In the genomic region with DNA sequence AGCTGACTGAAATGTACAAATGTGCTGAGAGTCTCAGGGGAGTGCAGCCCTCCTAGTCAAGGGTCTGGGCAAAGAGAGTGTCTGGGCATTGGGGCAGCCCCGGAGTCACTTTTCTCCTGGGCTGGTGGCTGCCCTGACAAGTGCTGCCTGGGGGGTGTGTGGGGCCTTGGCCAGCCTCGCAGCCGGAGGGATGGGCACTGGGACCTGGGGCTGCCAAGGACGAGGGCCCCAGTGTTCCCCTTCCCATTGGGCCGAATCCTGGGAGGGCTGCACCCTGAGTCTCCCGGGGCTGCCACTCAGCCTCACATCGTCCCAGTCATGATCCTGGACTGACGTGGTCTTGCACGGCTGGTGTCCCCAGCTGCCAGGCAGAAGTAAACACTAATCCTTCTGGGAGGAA, we compare ENCODE assay signal across 15 cellular contexts.
"Had no signal": no experiment of that assay in that cellular context is flagged by ENCODE, and none has a peak within 500 bp of the region (broad histone marks: within the 10 kb centered on the region; RNA-seq: fewer than 3 reads in every experiment).

No MANE protein-coding gene starts in this region.

- DNase-seq: activated CD4-positive, alpha-beta T cell treated with anti-CD3 and anti-CD28 coated beads, Interleukin-2, amount 10 ng/mL, durations not matched to agents 24 days and 14 days; activated CD4-positive, CD25-positive, alpha-beta regulatory T cell; activated CD8-positive, alpha-beta memory T cell treated with anti-CD3 and anti-CD28 coated beads, Interleukin-2, amount 50 U/mL, for 4 hours; activated effector memory CD4-positive, alpha-beta T cell treated with Interleukin-2 at 50 U/mL for 16 hours; activated naive CD4-positive, alpha-beta T cell treated with anti-CD3 and anti-CD28 coated beads, Interleukin-2, amount 10 ng/mL, durations not matched to agents 7 days and 5 days; activated T-cell treated with anti-CD3 and anti-CD28 coated beads, Interleukin-2, amount 50 U/mL, for 4 hours; cerebellar nuclear complex; cortex of kidney; esophagus squamous epithelium; hippocampal formation; islet precursor cell; SK-N-SH; spleen; stimulated activated naive CD8-positive, alpha-beta T cell treated with anti-CD3 and anti-CD28 coated beads, Interleukin-15, Interleukin-2, amounts not matched to agents 100 U/mL and 50 U/mL, for 24 hours had no signal

- H3K27me3 Mint-ChIP-seq: activated CD4-positive, alpha-beta T cell treated with anti-CD3 and anti-CD28 coated beads, Interleukin-2, amount 10 ng/mL, durations not matched to agents 24 days and 14 days; activated naive CD4-positive, alpha-beta T cell treated with anti-CD3 and anti-CD28 coated beads, Interleukin-2, amount 10 ng/mL, durations not matched to agents 7 days and 5 days had no signal

- H3K9me3 Mint-ChIP-seq: activated CD4-positive, alpha-beta T cell treated with anti-CD3 and anti-CD28 coated beads, Interleukin-2, amount 10 ng/mL, durations not matched to agents 24 days and 14 days; activated T-cell treated with anti-CD3 and anti-CD28 coated beads, Interleukin-2, amount 50 U/mL, for 4 hours had no signal

- H3K27ac Mint-ChIP-seq: activated CD4-positive, alpha-beta T cell treated with anti-CD3 and anti-CD28 coated beads, Interleukin-2, amount 10 ng/mL, durations not matched to agents 24 days and 14 days; activated naive CD4-positive, alpha-beta T cell treated with anti-CD3 and anti-CD28 coated beads, Interleukin-2, amount 10 ng/mL, durations not matched to agents 7 days and 5 days had no signal

- H3K4me1 Mint-ChIP-seq: activated CD4-positive, alpha-beta T cell treated with anti-CD3 and anti-CD28 coated beads, Interleukin-2, amount 10 ng/mL, durations not matched to agents 24 days and 14 days; activated naive CD4-positive, alpha-beta T cell treated with anti-CD3 and anti-CD28 coated beads, Interleukin-2, amount 10 ng/mL, durations not matched to agents 7 days and 5 days had no signal

- H3K4me3 Mint-ChIP-seq: activated CD4-positive, alpha-beta T cell treated with anti-CD3 and anti-CD28 coated beads, Interleukin-2, amount 10 ng/mL, durations not matched to agents 24 days and 14 days; activated naive CD4-positive, alpha-beta T cell treated with anti-CD3 and anti-CD28 coated beads, Interleukin-2, amount 10 ng/mL, durations not matched to agents 7 days and 5 days; activated T-cell treated with anti-CD3 and anti-CD28 coated beads, Interleukin-2, amount 50 U/mL, for 4 hours had no signal

- ATAC-seq: activated T-cell treated with anti-CD3 and anti-CD28 coated beads, Interleukin-2, amount 50 U/mL, for 4 hours; left lobe of liver; stimulated activated naive CD8-positive, alpha-beta T cell treated with anti-CD3 and anti-CD28 coated beads, Interleukin-15, Interleukin-2, amounts not matched to agents 100 U/mL and 50 U/mL, for 24 hours had no signal
